24 cellular contexts compared by ENCODE assay signal in the genomic region with DNA sequence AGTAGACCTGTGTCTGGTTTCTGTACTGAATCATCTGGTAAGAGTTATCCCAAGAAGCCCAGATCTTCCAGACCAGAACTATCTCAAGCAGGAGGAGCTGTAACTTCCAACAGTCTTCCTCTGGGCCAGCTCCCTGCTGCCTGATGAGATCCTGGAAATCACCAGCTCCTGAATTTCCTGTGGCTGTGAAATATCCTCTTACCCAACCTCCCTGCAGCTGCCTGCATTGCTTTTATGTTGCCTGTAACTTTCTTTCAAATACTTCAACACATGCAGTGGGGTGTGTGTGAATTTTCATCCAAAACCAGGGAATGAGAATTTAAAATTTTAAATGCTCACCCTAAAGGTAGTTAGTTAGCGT.
DNase-seq lines count a peak whose midpoint lies in the region; ATAC-seq and TF ChIP-seq lines count a peak whose summit lies in the region.
"Had no signal": no experiment of that assay in that cellular context is flagged by ENCODE, and none has a peak within 500 bp of the region (broad histone marks: within the 10 kb centered on the region; RNA-seq: fewer than 3 reads in every experiment).

No MANE protein-coding gene starts in this region.

- peaks cover 15% of the 10 kb centered on the region for H3K9me1 ChIP-seq in IMR-90 (ENCODE audit: insufficient read depth, low read length)

- CTCF ChIA-PET in IMR-90 (lab: Yijun Ruan, JAX), result interaction anchor here (0.6 to 1.8 kb wide), 3 partner anchors 39 to 764 kb away, joined by 3 to 5 read pairs (median 4); no protein-coding TSS in a partner anchor

- peak overlapping the region; percentile 5 for H2BK5ac ChIP-seq in IMR-90 (ENCODE audit: low read depth, low read length, poor library complexity, severe bottlenecking)

- no CpG with 5 or more reads among the region's 1 CpG for WGBS in IMR-90 (ENCODE audit: extremely low coverage in 2 of 2, insufficient read length in 1 of 2), 2 experiments

- DNase-seq in AG08395 (ENCODE audit: low spot score) (peak; percentile 14), IMR-90 (peak; percentile 72), epithelial cell of esophagus (ENCODE audit: low read depth) (peak; percentile 5), left ventricle myocardium inferior (no peak), NCI-H1092 treated with DMSO at 0.1 percent for 48 hours (lab: John Stamatoyannopoulos, UW) (no peak), cerebellum (ENCODE audit: low spot score) (no peak), NCI-H2227 treated with DMSO at 0.1 percent for 48 hours (lab: John Stamatoyannopoulos, UW) (no peak)
- no peak for DNase-seq in activated CD8-positive, alpha-beta memory T cell treated with anti-CD3 and anti-CD28 coated beads, Interleukin-2, amount 50 U/mL, for 4 hours
- DNase-seq: activated naive CD4-positive, alpha-beta T cell treated with anti-CD3 and anti-CD28 coated beads, Interleukin-2, amount 10 ng/mL, durations not matched to agents 7 days and 5 days; aorta; effector memory CD4-positive, alpha-beta T cell; H7; immature natural killer cell; NCI-H526 treated with DMSO at 0.1 percent for 48 hours; OCI-M1; psoas muscle; stimulated activated CD4-positive, alpha-beta T cell treated with anti-CD3 and anti-CD28 coated beads, Interleukin-1b, Interleukin-23, amount 100 ng/mL, for 48 hours; T-cell had no signal

- H3K4ac ChIP-seq in IMR-90 (ENCODE audit: low read depth, low read length), result peak overlapping the region; percentile 36; the same call in 1 of the 2 replicates

- H2AK9ac ChIP-seq in IMR-90 (replicated peaks; ENCODE audit: low read depth, low read length, poor library complexity), result no peak overlapping the region

- intact Hi-C loops in IMR-90 (cut with micrococcal nuclease), result no loop called here
- intact Hi-C loops in left ventricle myocardium inferior (cut with micrococcal nuclease), result loop anchor here (5.0 kb wide), 1 partner anchor 502 kb away; no protein-coding TSS in a partner anchor

- no TSS peak for BruUV-seq in IMR-90 (replicated peaks; lab: Mats Ljungman, UMichigan)

- no peak overlapping the region for H3K23ac ChIP-seq in IMR-90 (ENCODE audit: low read depth, low read length)

- no peak for TF ChIP-seq POLR2A in IMR-90 (IDR thresholded peaks at IDR 0.05; ENCODE audit: low read depth, low read length)

- ATAC-seq in IMR-90 (ENCODE audit: low read depth), result peak; percentile 44
- ATAC-seq: psoas muscle, T-cell had no signal

- dilution Hi-C loops in IMR-90 (cut with HindIII; ENCODE audit: low sequenced_read_pairs, unreplicated experiment), result loop anchor here (25.0 kb wide), 1 partner anchor 592 kb away; no protein-coding TSS in a partner anchor

- no peak overlapping the region for H4K8ac ChIP-seq in IMR-90 (ENCODE audit: low read depth in 2 of 2, low read length in 2 of 2)

- no peak overlapping the region for H3K4me2 ChIP-seq in IMR-90 (ENCODE audit: low read depth, low read length)
- H3K4me2 ChIP-seq: A549 had no signal

- no peak overlapping the region for H2BK20ac ChIP-seq in IMR-90 (ENCODE audit: low read depth, low read length)

- TF ChIP-seq RAD21 in IMR-90 (IDR thresholded peaks at IDR 0.05; ENCODE audit: low read length), result no peak

- no peak overlapping the region for H4K5ac ChIP-seq in IMR-90 (ENCODE audit: low read depth, low read length)

- H3K4me3 ChIP-seq in IMR-90 (ENCODE audit: insufficient read depth, low read depth, low read length), result no peak overlapping the region
- no peak overlapping the region for H3K4me3 ChIP-seq in epithelial cell of esophagus (ENCODE audit: low read length)
- no peak overlapping the region for H3K4me3 ChIP-seq in left ventricle myocardium inferior
- H3K4me3 ChIP-seq: A549, esophagus muscularis mucosa, psoas muscle, SJCRH30, skin epidermis, suprapubic skin had no signal

- POLR2A ChIA-PET in IMR-90 (lab: Charles Lee; ENCODE audit: unreplicated experiment), result no interaction called here

- no peak overlapping the region for H3K18ac ChIP-seq in IMR-90 (ENCODE audit: low read depth, low read length)

- H3K27ac ChIP-seq in IMR-90 (ENCODE audit: insufficient read depth, low read length), result no peak overlapping the region
- H3K27ac ChIP-seq in left ventricle myocardium inferior (replicated peaks), result peak overlapping the region; percentile 3
- H3K27ac ChIP-seq: esophagus muscularis mucosa, neutrophil, psoas muscle, SJCRH30, suprapubic skin had no signal

- H3K14ac ChIP-seq in IMR-90 (replicated peaks; ENCODE audit: low read depth, low read length), result peak overlapping the region; percentile 27; the same call in 1 of the 2 replicates

- no peak overlapping the region for H2BK15ac ChIP-seq in IMR-90 (ENCODE audit: low read depth, low read length)

- no peaks in the 10 kb centered on the region for H3K27me3 ChIP-seq in IMR-90 (ENCODE audit: control insufficient read depth, insufficient read depth, low read length)
- H3K27me3 ChIP-seq in left ventricle myocardium inferior (ENCODE audit: low read depth), result no peaks in the 10 kb centered on the region
- H3K27me3 ChIP-seq: esophagus muscularis mucosa, neutrophil, SJCRH30, suprapubic skin had no signal

- peaks cover 15 to 43% of the 10 kb centered on the region in 2 experiments; a peak in 3 of 4 replicates for H3K79me1 ChIP-seq in IMR-90 (ENCODE audit: low read depth in 1 of 2, low read length in 2 of 2)

- in situ Hi-C loops in IMR-90 (cut with MboI; ENCODE audit: low sequenced_read_pairs), result no loop called here

- H3K56ac ChIP-seq in IMR-90 (ENCODE audit: extremely low read depth, insufficient read depth, low read length), result no peak overlapping the region

- no peak overlapping the region for H2BK120ac ChIP-seq in IMR-90 (ENCODE audit: low read depth, low read length)

- TF ChIP-seq CTCF in IMR-90 (conservative IDR thresholded peaks at IDR 0.05; ENCODE audit: low read depth, low read length) (no peak), epithelial cell of esophagus (IDR thresholded peaks at IDR 0.05; ENCODE audit: insufficient read depth, low read depth, low read length, missing control alignments) (no peak), left ventricle myocardium inferior (IDR thresholded peaks at IDR 0.05; ENCODE audit: borderline replicate concordance) (no peak)

- no peaks in the 10 kb centered on the region for H3K36me3 ChIP-seq in IMR-90 (ENCODE audit: control insufficient read depth, insufficient read depth, low read length)
- H3K36me3 ChIP-seq in left ventricle myocardium inferior, result no peaks in the 10 kb centered on the region
- H3K36me3 ChIP-seq: esophagus muscularis mucosa, neutrophil, SJCRH30, suprapubic skin had no signal

- H3K4me1 ChIP-seq in IMR-90 (ENCODE audit: control insufficient read depth, insufficient read depth, low read length), result peaks cover 8% of the 10 kb centered on the region
- peaks cover 39% of the 10 kb centered on the region for H3K4me1 ChIP-seq in left ventricle myocardium inferior
- H3K4me1 ChIP-seq: psoas muscle, SJCRH30 had no signal

- H2AFZ ChIP-seq in IMR-90 (replicated peaks; ENCODE audit: low read length, poor library complexity), result no peak overlapping the region

- 0 out of 2 replicates have a peak overlapping the region, but pooled peaks have one; percentile 61 for H2AK5ac ChIP-seq in IMR-90 (ENCODE audit: low read depth, low read length)

- H4K91ac ChIP-seq in IMR-90 (ENCODE audit: insufficient read depth, low read depth, low read length), result peak overlapping the region; percentile 8; the same call in 1 of the 2 replicates

- no peak overlapping the region for H3K9ac ChIP-seq in IMR-90 (ENCODE audit: low read depth, low read length)

- peaks cover 2% of the 10 kb centered on the region; the same call in 1 of the 2 replicates for H4K20me1 ChIP-seq in IMR-90 (ENCODE audit: insufficient read depth, low read length)

- H3K9me3 ChIP-seq in IMR-90 (ENCODE audit: control insufficient read depth, insufficient read depth, low read length), result no peaks in the 10 kb centered on the region
- no peaks in the 10 kb centered on the region for H3K9me3 ChIP-seq in left ventricle myocardium inferior (replicated peaks)
- H3K9me3 ChIP-seq: A549, esophagus muscularis mucosa, neutrophil, psoas muscle, SJCRH30, suprapubic skin had no signal

TF ChIP-seq in IMR-90, 13 proteins besides CTCF, POLR2A, EP300 and RAD21:
- TF ChIP-seq CHD1 (IDR thresholded peaks at IDR 0.05; ENCODE audit: low read depth, low read length), result no peak
- TF ChIP-seq CEBPB (IDR thresholded peaks at IDR 0.05; ENCODE audit: low read depth, low read length), result 0 out of 2 replicates have a peak, but pooled peaks have one; percentile 19
TF ChIP-seq in IMR-90: peak in this region for 1.

Comparison
In these comparisons a context has a peak if more than half of its experiments do, and no peak if none do; other contexts are left out.
1. DNase-seq: peak in AG08395 (single experiment), IMR-90 (single experiment) and epithelial cell of esophagus (single experiment); none in left ventricle myocardium inferior (single experiment), NCI-H1092 treated with DMSO at 0.1 percent for 48 hours (single experiment), cerebellum (single experiment), activated CD8-positive, alpha-beta memory T cell treated with anti-CD3 and anti-CD28 coated beads, Interleukin-2, amount 50 U/mL, for 4 hours (single experiment) and NCI-H2227 treated with DMSO at 0.1 percent for 48 hours (single experiment).